16 cellular contexts compared by ENCODE assay signal in the genomic region with DNA sequence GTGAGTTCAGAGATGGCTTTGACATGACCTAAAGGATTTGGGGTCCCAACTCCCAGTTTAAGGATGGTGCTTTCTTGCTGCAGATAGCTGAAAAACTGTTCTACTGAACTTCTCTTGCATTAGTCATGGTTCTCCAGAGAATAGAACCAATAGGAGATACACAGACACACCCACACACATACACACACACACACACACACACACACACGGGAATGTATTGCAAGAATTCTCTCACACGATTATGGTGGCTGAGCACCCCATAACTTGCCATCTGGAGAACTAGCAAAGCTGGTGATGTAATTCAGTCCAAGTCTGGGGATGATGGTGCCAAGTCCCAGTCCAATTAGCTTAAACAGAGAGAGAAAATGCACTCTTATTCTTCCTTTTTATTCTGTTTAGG.
A peak's percentile ranks its signal among the peaks of the same experiment; 100 is the strongest.
DNase-seq lines count a peak whose midpoint lies in the region; ATAC-seq and TF ChIP-seq lines count a peak whose summit lies in the region.
"Had no signal": no experiment of that assay in that cellular context is flagged by ENCODE, and none has a peak within 500 bp of the region (broad histone marks: within the 10 kb centered on the region; RNA-seq: fewer than 3 reads in every experiment).

No MANE protein-coding gene starts in this region.

- H3K79me2 ChIP-seq in GM23248 (ENCODE audit: insufficient read depth) (no peaks in the 10 kb centered on the region), neural progenitor cell (ENCODE audit: low read depth) (no peaks in the 10 kb centered on the region)

- H3F3A ChIP-seq in GM23248 (ENCODE audit: insufficient read depth) = no peaks in the 10 kb centered on the region
- H3F3A ChIP-seq in neural progenitor cell (ENCODE audit: low read depth) = no peaks in the 10 kb centered on the region

- ATAC-seq in HG02973 (IDR thresholded peaks at IDR 0.05; ENCODE audit: unreplicated experiment) (no peak), GM21825 (IDR thresholded peaks at IDR 0.05; ENCODE audit: unreplicated experiment) (no peak)
- ATAC-seq in activated CD8-positive, alpha-beta T cell treated with anti-CD3 and anti-CD28 coated beads, Interleukin-2, amount 10 ng/mL, durations not matched to agents 7 days and 5 days = no peak
- ATAC-seq: HCT116 had no signal

- no peak for TF ChIP-seq CTCF in AG10803 (conservative IDR thresholded peaks at IDR 0.05; ENCODE audit: low read length)
- no peak for TF ChIP-seq CTCF in choroid plexus epithelial cell (conservative IDR thresholded peaks at IDR 0.05; ENCODE audit: low read depth, low read length)
- no peak for TF ChIP-seq CTCF in neural progenitor cell (IDR thresholded peaks at IDR 0.05)

- in situ Hi-C loops in GM23248 (cut with MboI) = no loop called here

- no peak overlapping the region for H3K27ac Mint-ChIP-seq in neural progenitor cell
- H3K27ac Mint-ChIP-seq in activated CD8-positive, alpha-beta T cell treated with anti-CD3 and anti-CD28 coated beads, Interleukin-2, amount 10 ng/mL, durations not matched to agents 7 days and 5 days = no peak overlapping the region
- H3K27ac Mint-ChIP-seq: CD4-positive, alpha-beta memory T cell had no signal

- H4K20me1 ChIP-seq in GM23248 (ENCODE audit: insufficient read depth) (no peaks in the 10 kb centered on the region), neural progenitor cell (ENCODE audit: low read depth) (no peaks in the 10 kb centered on the region)

- no peaks in the 10 kb centered on the region for H3K9me2 ChIP-seq in GM23248 (ENCODE audit: insufficient read depth)

- H3K9me3 Mint-ChIP-seq in neural progenitor cell = peaks cover 2% of the 10 kb centered on the region
- H3K9me3 Mint-ChIP-seq in activated CD8-positive, alpha-beta T cell treated with anti-CD3 and anti-CD28 coated beads, Interleukin-2, amount 10 ng/mL, durations not matched to agents 7 days and 5 days (ENCODE audit: insufficient read depth) = no peaks in the 10 kb centered on the region
- H3K9me3 Mint-ChIP-seq: CD4-positive, alpha-beta memory T cell had no signal

- CTCF ChIA-PET in activated CD8-positive, alpha-beta T cell treated with anti-CD3 and anti-CD28 coated beads, Interleukin-2, amount 10 ng/mL, durations not matched to agents 7 days and 5 days (lab: Charles Lee) = no interaction called here

- H3K4me2 ChIP-seq in GM23248 (ENCODE audit: unreplicated experiment) (no peak overlapping the region), neural progenitor cell (no peak overlapping the region)

- WGBS in GM23248 (ENCODE audit: low coverage in 1 of 2, low lambda C conversion rate in 2 of 2, missing lambda C conversion rate in 2 of 2), 2 experiments = 0% methylated on average over 2 of the region's 2 CpGs

- H3K27me3 ChIP-seq in GM23248 (replicated peaks; ENCODE audit: insufficient read depth) (no peaks in the 10 kb centered on the region), neural progenitor cell (no peaks in the 10 kb centered on the region)
- H3K27me3 ChIP-seq: BE2C had no signal

- H3K27ac ChIP-seq in GM23248 (no peak overlapping the region), neural progenitor cell (no peak overlapping the region)
- H3K27ac ChIP-seq: C4-2B had no signal

- H3K9ac ChIP-seq in GM23248 (no peak overlapping the region), neural progenitor cell (no peak overlapping the region)

- DNase-seq in AG10803 (ENCODE audit: low read depth) = peak; percentile 26
- DNase-seq in GM23248 = peak; percentile 1
- DNase-seq in choroid plexus epithelial cell (ENCODE audit: low read depth) = peak; percentile 25
- DNase-seq in iris pigment epithelial cell (ENCODE audit: low read depth) = peak; percentile 22
- DNase-seq in neural progenitor cell (ENCODE audit: low spot score) = no peak
- DNase-seq in activated CD8-positive, alpha-beta T cell treated with anti-CD3 and anti-CD28 coated beads, Interleukin-2, amount 10 ng/mL, durations not matched to agents 7 days and 5 days = no peak
- DNase-seq: ACHN; BE2C; CD4-positive, alpha-beta memory T cell; GDM1; IMR-90; KBM-7 had no signal

- H3K36me3 ChIP-seq in GM23248 (ENCODE audit: low read depth) (no peaks in the 10 kb centered on the region), neural progenitor cell (no peaks in the 10 kb centered on the region)
- H3K36me3 ChIP-seq: BE2C had no signal

- H3K4me3 ChIP-seq in AG10803 (ENCODE audit: low read length) (no peak overlapping the region), GM23248 (no peak overlapping the region), choroid plexus epithelial cell (ENCODE audit: low read depth, low read length) (no peak overlapping the region), neural progenitor cell (no peak overlapping the region)

- H3K4me3 Mint-ChIP-seq in neural progenitor cell = no peak overlapping the region
- no peak overlapping the region for H3K4me3 Mint-ChIP-seq in activated CD8-positive, alpha-beta T cell treated with anti-CD3 and anti-CD28 coated beads, Interleukin-2, amount 10 ng/mL, durations not matched to agents 7 days and 5 days
- H3K4me3 Mint-ChIP-seq: CD4-positive, alpha-beta memory T cell had no signal

- no peaks in the 10 kb centered on the region for H3K4me1 Mint-ChIP-seq in neural progenitor cell
- H3K4me1 Mint-ChIP-seq in activated CD8-positive, alpha-beta T cell treated with anti-CD3 and anti-CD28 coated beads, Interleukin-2, amount 10 ng/mL, durations not matched to agents 7 days and 5 days (ENCODE audit: low read depth) = no peaks in the 10 kb centered on the region
- H3K4me1 Mint-ChIP-seq: CD4-positive, alpha-beta memory T cell had no signal

- peaks cover 4% of the 10 kb centered on the region for H3K27me3 Mint-ChIP-seq in neural progenitor cell (ENCODE audit: insufficient read depth, low read depth)
- no peaks in the 10 kb centered on the region for H3K27me3 Mint-ChIP-seq in activated CD8-positive, alpha-beta T cell treated with anti-CD3 and anti-CD28 coated beads, Interleukin-2, amount 10 ng/mL, durations not matched to agents 7 days and 5 days (ENCODE audit: low read depth)

- H2AFZ ChIP-seq in GM23248 = no peak overlapping the region
- H2AFZ ChIP-seq in neural progenitor cell (replicated peaks) = no peak overlapping the region

- H3K9me3 ChIP-seq in GM23248 (ENCODE audit: low read depth) (no peaks in the 10 kb centered on the region), neural progenitor cell (ENCODE audit: low read depth) (no peaks in the 10 kb centered on the region)
- H3K9me3 ChIP-seq: BE2C had no signal

- no peaks in the 10 kb centered on the region for H3K36me3 Mint-ChIP-seq in neural progenitor cell
- no peaks in the 10 kb centered on the region for H3K36me3 Mint-ChIP-seq in activated CD8-positive, alpha-beta T cell treated with anti-CD3 and anti-CD28 coated beads, Interleukin-2, amount 10 ng/mL, durations not matched to agents 7 days and 5 days (ENCODE audit: low read depth)
- H3K36me3 Mint-ChIP-seq: CD4-positive, alpha-beta memory T cell had no signal

- POLR2A ChIA-PET in activated CD8-positive, alpha-beta T cell treated with anti-CD3 and anti-CD28 coated beads, Interleukin-2, amount 10 ng/mL, durations not matched to agents 7 days and 5 days (lab: Charles Lee) = no interaction called here

- H3K4me1 ChIP-seq in GM23248 (ENCODE audit: insufficient read depth) (no peaks in the 10 kb centered on the region), neural progenitor cell (no peaks in the 10 kb centered on the region)
- H3K4me1 ChIP-seq: BE2C had no signal

Comparison
In these comparisons a context has a peak if more than half of its experiments do, and no peak if none do; other contexts are left out.
1. DNase-seq: peak in AG10803 (single experiment), GM23248 (single experiment), choroid plexus epithelial cell (single experiment) and iris pigment epithelial cell (single experiment); none in neural progenitor cell (single experiment) and activated CD8-positive, alpha-beta T cell treated with anti-CD3 and anti-CD28 coated beads, Interleukin-2, amount 10 ng/mL, durations not matched to agents 7 days and 5 days (single experiment).